ENCODE assay signal across 27 cellular contexts in genomic region chr14:61215222-61216010, GRCh38.
DNase-seq lines count a peak whose midpoint lies in the region; ATAC-seq and TF ChIP-seq lines count a peak whose summit lies in the region.
"Had no signal": no experiment of that assay in that cellular context is flagged by ENCODE, and none has a peak within 500 bp of the region (broad histone marks: within the 10 kb centered on the region; RNA-seq: fewer than 3 reads in every experiment).

No MANE protein-coding gene starts in this region.

- H3K27ac ChIP-seq in thoracic aorta = peak overlapping the region in 1 of 2 donors; percentile 51
- no peak overlapping the region for H3K27ac ChIP-seq in trophoblast cell (ENCODE audit: low read depth, low read length)
- H3K27ac ChIP-seq: left lung, neural progenitor cell, right lobe of liver, transverse colon had no signal

- H3K36me3 Mint-ChIP-seq in chondrocyte (ENCODE audit: low read depth) = peaks cover 2% of the 10 kb centered on the region
- H3K36me3 Mint-ChIP-seq: activated naive CD8-positive, alpha-beta T cell treated with anti-CD3 and anti-CD28 coated beads, Interleukin-2, amount 10 ng/mL, durations not matched to agents 7 days and 5 days; CD14-positive monocyte; neural progenitor cell had no signal

- no peaks in the 10 kb centered on the region for H3K79me1 ChIP-seq in trophoblast cell (ENCODE audit: low read length)

- H3K4me3 Mint-ChIP-seq in chondrocyte (ENCODE audit: unreplicated experiment) = no peak overlapping the region
- H3K4me3 Mint-ChIP-seq: activated B cell treated with CpG ODN at 0.5 μM for 24 hours; activated naive CD8-positive, alpha-beta T cell treated with anti-CD3 and anti-CD28 coated beads, Interleukin-2, amount 10 ng/mL, durations not matched to agents 7 days and 5 days; CD14-positive monocyte; neural progenitor cell had no signal

- no peak overlapping the region for H4K8ac ChIP-seq in trophoblast cell (ENCODE audit: low read depth, low read length)

- no peak overlapping the region for H2BK12ac ChIP-seq in trophoblast cell (ENCODE audit: low read length)

- H2BK120ac ChIP-seq in trophoblast cell (ENCODE audit: insufficient read depth, low read length, poor library complexity) = no peak overlapping the region

- H3K27ac Mint-ChIP-seq in chondrocyte (ENCODE audit: unreplicated experiment) = peak overlapping the region; percentile 79
- H3K27ac Mint-ChIP-seq: activated B cell treated with CpG ODN at 0.5 μM for 24 hours; activated naive CD8-positive, alpha-beta T cell treated with anti-CD3 and anti-CD28 coated beads, Interleukin-2, amount 10 ng/mL, durations not matched to agents 7 days and 5 days; CD14-positive monocyte; neural progenitor cell had no signal

- no peak overlapping the region for H3K9ac ChIP-seq in trophoblast cell (ENCODE audit: low read length)
- H3K9ac ChIP-seq: neural progenitor cell had no signal

- no peaks in the 10 kb centered on the region for H3K27me3 Mint-ChIP-seq in chondrocyte (ENCODE audit: low read depth)

- H3K18ac ChIP-seq in trophoblast cell (ENCODE audit: low read length) = no peak overlapping the region

- H4K91ac ChIP-seq in trophoblast cell (ENCODE audit: low read depth, low read length) = no peak overlapping the region

- no peak overlapping the region for H3K4ac ChIP-seq in trophoblast cell (ENCODE audit: low read depth, low read length)

- H3K79me2 ChIP-seq in trophoblast cell (ENCODE audit: control insufficient read depth, insufficient read depth, low read length, poor library complexity) = no peaks in the 10 kb centered on the region

- H3K4me1 ChIP-seq in thoracic aorta (ENCODE audit: control insufficient read depth in 1 of 2, low read depth in 2 of 2) = peaks cover 4 to 8% of the 10 kb centered on the region in 2 donors
- H3K4me1 ChIP-seq in trophoblast cell (ENCODE audit: control insufficient read depth in 1 of 2, insufficient read depth in 2 of 2, low read length in 2 of 2) = no peaks in the 10 kb centered on the region
- H3K4me1 ChIP-seq: left lung, right lobe of liver, transverse colon had no signal

- H2AK5ac ChIP-seq in trophoblast cell (ENCODE audit: low read length) = no peak overlapping the region

- H2BK5ac ChIP-seq in trophoblast cell (ENCODE audit: low read depth, low read length, poor library complexity) = no peak overlapping the region

- peak; percentile 27 for ATAC-seq in thoracic aorta (ENCODE audit: insufficient number of reproducible peaks, low FRiP score, low read depth)
- ATAC-seq: esophagus mucosa, left lung, right lobe of liver had no signal

- no peak overlapping the region for H3K14ac ChIP-seq in trophoblast cell (ENCODE audit: low read length)

- no peak overlapping the region for H3K23ac ChIP-seq in trophoblast cell (ENCODE audit: low read length)

- H3K4me2 ChIP-seq in trophoblast cell (ENCODE audit: low read length) = no peak overlapping the region
- H3K4me2 ChIP-seq: neural progenitor cell had no signal

- H2AFZ ChIP-seq in trophoblast cell (ENCODE audit: insufficient read depth, low read length, poor library complexity) = no peak overlapping the region
- H2AFZ ChIP-seq: neural progenitor cell had no signal

- H3K9me3 Mint-ChIP-seq in chondrocyte (ENCODE audit: low read depth) = no peaks in the 10 kb centered on the region
- H3K9me3 Mint-ChIP-seq: activated B cell treated with CpG ODN at 0.5 μM for 24 hours; activated naive CD8-positive, alpha-beta T cell treated with anti-CD3 and anti-CD28 coated beads, Interleukin-2, amount 10 ng/mL, durations not matched to agents 7 days and 5 days; CD14-positive monocyte; neural progenitor cell had no signal

- H3K4me1 Mint-ChIP-seq in chondrocyte (ENCODE audit: low read depth) = peaks cover 80% of the 10 kb centered on the region
- H3K4me1 Mint-ChIP-seq: activated B cell treated with CpG ODN at 0.5 μM for 24 hours; activated naive CD8-positive, alpha-beta T cell treated with anti-CD3 and anti-CD28 coated beads, Interleukin-2, amount 10 ng/mL, durations not matched to agents 7 days and 5 days had no signal

- no peaks in the 10 kb centered on the region for H3K36me3 ChIP-seq in thoracic aorta
- no peaks in the 10 kb centered on the region for H3K36me3 ChIP-seq in trophoblast cell (ENCODE audit: control insufficient read depth in 1 of 2, insufficient read depth in 2 of 2, low read length in 2 of 2)
- H3K36me3 ChIP-seq: left lung, neural progenitor cell, right lobe of liver, transverse colon had no signal

- no peak overlapping the region for H4K12ac ChIP-seq in trophoblast cell (ENCODE audit: low read depth, low read length)

- no CpG with 5 or more reads among the region's 5 CpGs for WGBS in trophoblast cell (ENCODE audit: extremely low coverage, insufficient coverage, insufficient read length)

- H3K4me3 ChIP-seq in thoracic aorta = no peak overlapping the region
- H3K4me3 ChIP-seq in trophoblast cell (ENCODE audit: low read depth, low read length) = no peak overlapping the region
- H3K4me3 ChIP-seq: left lung, neural progenitor cell, right lobe of liver, transverse colon had no signal

- TF ChIP-seq CTCF in chondrocyte (IDR thresholded peaks at IDR 0.05) (no peak), thoracic aorta (IDR thresholded peaks at IDR 0.05) (no peak)

- no peaks in the 10 kb centered on the region for H3K9me3 ChIP-seq in thoracic aorta
- H3K9me3 ChIP-seq in trophoblast cell (ENCODE audit: insufficient read depth, low read depth, low read length) = no peaks in the 10 kb centered on the region
- H3K9me3 ChIP-seq: left lung, right lobe of liver, transverse colon had no signal

- peak; percentile 28 for DNase-seq in HCEC 1CT
- no peak for DNase-seq in chondrocyte (ENCODE audit: low spot score)
- peak; percentile 52 for DNase-seq in myocyte (ENCODE audit: low read depth)
- no peak for DNase-seq in thoracic aorta (ENCODE audit: low spot score)
- DNase-seq in HK-2 (ENCODE audit: unreplicated experiment) = no peak
- DNase-seq in trophoblast cell = no peak
- DNase-seq in NCI-H510A treated with DMSO at 0.1 percent for 48 hours (lab: John Stamatoyannopoulos, UW) = no peak
- DNase-seq: activated B cell treated with CpG ODN at 0.5 μM for 24 hours; activated CD4-positive, alpha-beta T cell treated with anti-CD3 and anti-CD28 coated beads, Interleukin-2, amount 50 U/mL, for 1 hour; activated gamma-delta T cell; activated naive CD8-positive, alpha-beta T cell treated with anti-CD3 and anti-CD28 coated beads, Interleukin-2, amount 10 ng/mL, durations not matched to agents 7 days and 5 days; activated T-cell treated with anti-CD3 and anti-CD28 coated beads, Interleukin-2, amount 50 U/mL, for 1 hour; central memory CD4-positive, alpha-beta T cell; GDM1; glutamatergic neuron; left lung; mesenchymal stem cell; NCI-H1092 treated with DMSO at 0.1 percent for 48 hours; NCI-H1694 treated with DMSO at 0.1 percent for 48 hours; posterior cingulate gyrus; right lobe of liver; stimulated activated CD4-positive, alpha-beta T cell treated with anti-CD3 and anti-CD28 coated beads, Interleukin-12 subunit alpha, Interleukin-12 subunit beta, amount 100 ng/mL, for 4 hours; stimulated activated CD4-positive, alpha-beta T cell treated with anti-CD3 and anti-CD28 coated beads, Interleukin-4, amount 100 ng/mL, for 24 hours; transverse colon had no signal

- H3K27me3 ChIP-seq in thoracic aorta (replicated peaks; ENCODE audit: insufficient read depth) (no peaks in the 10 kb centered on the region), trophoblast cell (ENCODE audit: insufficient read depth, low read length) (no peaks in the 10 kb centered on the region)
- H3K27me3 ChIP-seq: neural progenitor cell, right lobe of liver had no signal

Comparison
In these comparisons a context has a peak if more than half of its experiments do, and no peak if none do; other contexts are left out.
1. DNase-seq: peak in HCEC 1CT (single experiment) and myocyte (single experiment); none in chondrocyte (single experiment), thoracic aorta (single experiment), HK-2 (single experiment), trophoblast cell (0 of 2) and NCI-H510A treated with DMSO at 0.1 percent for 48 hours (single experiment).